Comparison of ENCODE assay signal across 31 cellular contexts in genomic region chr20:48202334-48202733, GRCh38.
"Had no signal": no experiment of that assay in that cellular context is flagged by ENCODE, and none has a peak within 500 bp of the region (broad histone marks: within the 10 kb centered on the region; RNA-seq: fewer than 3 reads in every experiment).

No MANE protein-coding gene starts in this region.

- H3K36me3 ChIP-seq: ovary, right lobe of liver, sigmoid colon, suprapubic skin, thoracic aorta, thyroid gland, tibial nerve, upper lobe of left lung, vagina had no signal

- H2AFZ ChIP-seq: parathyroid adenoma had no signal

- H3K4me3 ChIP-seq: ovary, psoas muscle, right lobe of liver, sigmoid colon, suprapubic skin, thoracic aorta, thyroid gland, tibial nerve, upper lobe of left lung, vagina had no signal

- H3K27me3 ChIP-seq: ovary, right lobe of liver, sigmoid colon, thyroid gland, tibial nerve, upper lobe of left lung, vagina had no signal

- H3K9me3 ChIP-seq: ovary, psoas muscle, right lobe of liver, sigmoid colon, suprapubic skin, thoracic aorta, thyroid gland, tibial nerve, upper lobe of left lung, vagina had no signal

- H3K4me1 Mint-ChIP-seq: naive thymus-derived CD8-positive, alpha-beta T cell; stimulated activated memory B cell treated with anti-CD40 and anti-IgM and Interleukin-4, amounts not matched to agents 10 μg/mL and 1 μg/mL and 100 μg/mL, for 72 hours; stimulated activated naive CD8-positive, alpha-beta T cell treated with anti-CD3 and anti-CD28 coated beads, Interleukin-15, amount 100 ng/mL, for 72 hours had no signal

- H3K27me3 Mint-ChIP-seq: progenitor cell of endocrine pancreas; stimulated activated naive CD8-positive, alpha-beta T cell treated with anti-CD3 and anti-CD28 coated beads, Interleukin-15, amount 100 ng/mL, for 72 hours had no signal

- H3K9me3 Mint-ChIP-seq: naive B cell; naive thymus-derived CD8-positive, alpha-beta T cell; natural killer cell treated with Interleukin-12 subunit alpha and Interleukin-12 subunit beta and Interleukin-15 and Interleukin-18, amount 100 ng/mL, for 72 hours; nephron progenitor cell; neural crest cell; stimulated activated memory B cell treated with anti-CD40 and anti-IgM and Interleukin-4, amounts not matched to agents 10 μg/mL and 1 μg/mL and 100 μg/mL, for 72 hours; stimulated activated naive CD8-positive, alpha-beta T cell treated with anti-CD3 and anti-CD28 coated beads, Interleukin-15, amount 100 ng/mL, for 72 hours had no signal

- H3K4me3 Mint-ChIP-seq: naive B cell; naive thymus-derived CD8-positive, alpha-beta T cell; natural killer cell treated with Interleukin-12 subunit alpha and Interleukin-12 subunit beta and Interleukin-15 and Interleukin-18, amount 100 ng/mL, for 72 hours; nephron progenitor cell; neural crest cell; stimulated activated memory B cell treated with anti-CD40 and anti-IgM and Interleukin-4, amounts not matched to agents 10 μg/mL and 1 μg/mL and 100 μg/mL, for 72 hours; stimulated activated naive CD8-positive, alpha-beta T cell treated with anti-CD3 and anti-CD28 coated beads, Interleukin-15, amount 100 ng/mL, for 72 hours had no signal

- H3K27ac ChIP-seq: ovary, parathyroid adenoma, psoas muscle, right lobe of liver, sigmoid colon, suprapubic skin, thoracic aorta, thyroid gland, tibial nerve, upper lobe of left lung, vagina had no signal

- DNase-seq: naive B cell; naive thymus-derived CD8-positive, alpha-beta T cell; nephron progenitor cell; occipital lobe; ovary; right cardiac atrium; right lobe of liver; sigmoid colon; small intestine; stimulated activated CD4-positive, alpha-beta T cell treated with anti-CD3 and anti-CD28 coated beads, Interleukin-12 subunit alpha, Interleukin-12 subunit beta, amount 100 ng/mL, for 4 hours; stimulated activated CD4-positive, alpha-beta T cell treated with anti-CD3 and anti-CD28 coated beads, Interleukin-1b, Interleukin-23, amount 100 ng/mL, for 48 hours; stimulated activated CD4-positive, alpha-beta T cell treated with anti-CD3 and anti-CD28 coated beads, Interleukin-4, amount 100 ng/mL, for 1 hour; stimulated activated CD4-positive, alpha-beta T cell treated with anti-CD3 and anti-CD28 coated beads, Interleukin-4, amount 100 ng/mL, for 4 hours; stimulated activated CD8-positive, alpha-beta memory T cell treated with anti-CD3 and anti-CD28 coated beads, Interleukin-4, amount 100 ng/mL, for 48 hours; stimulated activated naive CD4-positive, alpha-beta T cell; stimulated activated naive CD8-positive, alpha-beta T cell treated with anti-CD3 and anti-CD28 coated beads, Interleukin-15, amount 100 ng/mL, for 72 hours; stimulated activated naive CD8-positive, alpha-beta T cell treated with anti-CD3 and anti-CD28 coated beads, Interleukin-15, Interleukin-2, amounts not matched to agents 100 U/mL and 50 U/mL, for 24 hours; substantia nigra; thyroid gland; trophoblast cell; upper lobe of left lung had no signal

- ATAC-seq: naive thymus-derived CD8-positive, alpha-beta T cell; psoas muscle; right lobe of liver; stimulated activated memory B cell treated with anti-CD40 and anti-IgM and Interleukin-4, amounts not matched to agents 10 μg/mL and 1 μg/mL and 100 μg/mL, for 72 hours; stimulated activated naive CD8-positive, alpha-beta T cell treated with anti-CD3 and anti-CD28 coated beads, Interleukin-15, amount 100 ng/mL, for 72 hours; stimulated activated naive CD8-positive, alpha-beta T cell treated with anti-CD3 and anti-CD28 coated beads, Interleukin-15, Interleukin-2, amounts not matched to agents 100 U/mL and 50 U/mL, for 24 hours had no signal

- H3K9ac ChIP-seq: parathyroid adenoma had no signal

- H3K36me3 Mint-ChIP-seq: naive B cell; naive thymus-derived CD8-positive, alpha-beta T cell; natural killer cell treated with Interleukin-12 subunit alpha and Interleukin-12 subunit beta and Interleukin-15 and Interleukin-18, amount 100 ng/mL, for 72 hours; stimulated activated memory B cell treated with anti-CD40 and anti-IgM and Interleukin-4, amounts not matched to agents 10 μg/mL and 1 μg/mL and 100 μg/mL, for 72 hours had no signal

- H3K4me1 ChIP-seq: parathyroid adenoma, psoas muscle, right lobe of liver, thyroid gland, tibial nerve, upper lobe of left lung had no signal

- H3K27ac Mint-ChIP-seq: naive B cell; naive thymus-derived CD8-positive, alpha-beta T cell; natural killer cell treated with Interleukin-12 subunit alpha and Interleukin-12 subunit beta and Interleukin-15 and Interleukin-18, amount 100 ng/mL, for 72 hours; nephron progenitor cell; progenitor cell of endocrine pancreas; stimulated activated memory B cell treated with anti-CD40 and anti-IgM and Interleukin-4, amounts not matched to agents 10 μg/mL and 1 μg/mL and 100 μg/mL, for 72 hours; stimulated activated naive CD8-positive, alpha-beta T cell treated with anti-CD3 and anti-CD28 coated beads, Interleukin-15, amount 100 ng/mL, for 72 hours had no signal
